Comparison of ENCODE assay signal across 1 cellular context in the genomic region with DNA sequence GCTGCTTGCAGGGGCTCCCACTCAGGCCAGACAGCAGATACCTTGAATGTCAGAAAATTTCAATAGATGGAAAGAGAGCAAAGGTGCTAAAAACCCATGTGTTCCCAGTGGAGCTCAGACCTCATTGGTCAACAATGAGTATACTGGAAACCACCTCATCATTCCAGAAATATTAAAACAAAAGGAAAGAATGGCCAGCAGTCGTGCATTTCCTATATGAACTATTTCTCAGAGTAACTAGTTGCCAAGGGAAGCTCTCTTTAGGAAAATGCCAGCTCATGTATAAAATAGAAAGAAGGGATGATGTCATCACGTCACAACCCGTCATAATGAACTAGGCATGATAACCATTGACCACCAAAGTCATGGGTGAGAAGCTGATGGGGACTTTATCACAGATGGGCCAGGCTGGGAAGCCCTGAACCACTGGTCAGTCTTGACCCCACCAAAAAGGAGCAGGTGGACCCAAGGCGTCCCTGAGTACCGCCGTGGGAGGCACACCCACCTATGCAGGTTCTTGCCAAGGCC.
TF ChIP-seq lines count a peak whose summit lies in the region.

No MANE protein-coding gene starts in this region.

TF ChIP-seq in HepG2, 621 proteins besides CTCF, POLR2A, EP300 and RAD21:
- no peak for TF ChIP-seq ZNF234 (CRISPR knock-in tag; conservative IDR thresholded peaks at IDR 0.05)
- peak; percentile 92 for TF ChIP-seq ATF7 (IDR thresholded peaks at IDR 0.05)
- TF ChIP-seq ATF7 (CRISPR knock-in tag; IDR thresholded peaks at IDR 0.05) = no peak
- no peak for TF ChIP-seq ZFX (CRISPR knock-in tag; IDR thresholded peaks at IDR 0.05; ENCODE audit: low read depth)
- peak; percentile 86 for TF ChIP-seq CREB1 (IDR thresholded peaks at IDR 0.05)
- TF ChIP-seq CREB1 (CRISPR knock-in tag; IDR thresholded peaks at IDR 0.05) = no peak
- TF ChIP-seq, protein P1, sequence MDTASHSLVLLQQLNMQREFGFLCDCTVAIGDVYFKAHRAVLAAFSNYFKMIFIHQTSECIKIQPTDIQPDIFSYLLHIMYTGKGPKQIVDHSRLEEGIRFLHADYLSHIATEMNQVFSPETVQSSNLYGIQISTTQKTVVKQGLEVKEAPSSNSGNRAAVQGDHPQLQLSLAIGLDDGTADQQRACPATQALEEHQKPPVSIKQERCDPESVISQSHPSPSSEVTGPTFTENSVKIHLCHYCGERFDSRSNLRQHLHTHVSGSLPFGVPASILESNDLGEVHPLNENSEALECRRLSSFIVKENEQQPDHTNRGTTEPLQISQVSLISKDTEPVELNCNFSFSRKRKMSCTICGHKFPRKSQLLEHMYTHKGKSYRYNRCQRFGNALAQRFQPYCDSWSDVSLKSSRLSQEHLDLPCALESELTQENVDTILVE (CRISPR knock-in tag; IDR thresholded peaks at IDR 0.05) = no peak
TF ChIP-seq in HepG2: peak in this region for 2.
